16 cellular contexts compared by ENCODE assay signal in genomic region chr6:35178932-35179832, GRCh38. TPM values are rescaled to one million over a fixed set of nuclear protein-coding genes. Genes with fewer than 3 reads are reported as not detected.
A peak's percentile ranks its signal among the peaks of the same experiment; 100 is the strongest.
DNase-seq lines count a peak whose midpoint lies in the region; ATAC-seq and TF ChIP-seq lines count a peak whose summit lies in the region.
"Had no signal": no experiment of that assay in that cellular context is flagged by ENCODE, and none has a peak within 500 bp of the region (broad histone marks: within the 10 kb centered on the region; RNA-seq: fewer than 3 reads in every experiment).

No MANE protein-coding gene starts in this region.

- no peak for TF ChIP-seq CTCF in cardiac muscle cell (IDR thresholded peaks at IDR 0.05; ENCODE audit: low read depth, low read length)
- no peak for TF ChIP-seq CTCF in left ventricle myocardium inferior (IDR thresholded peaks at IDR 0.05; ENCODE audit: borderline replicate concordance)
- no peak for TF ChIP-seq CTCF in lower lobe of right lung (IDR thresholded peaks at IDR 0.05)
- TF ChIP-seq CTCF in activated CD8-positive, alpha-beta T cell treated with anti-CD3 and anti-CD28 coated beads for 36 hours (IDR thresholded peaks at IDR 0.05), result no peak

- POLR2A ChIA-PET in activated CD8-positive, alpha-beta T cell treated with anti-CD3 and anti-CD28 coated beads for 36 hours (lab: Charles Lee), result interaction anchor here (0.5 kb wide), 1 partner anchor 455 kb away, joined by 5 read pairs; no protein-coding TSS in a partner anchor

- DNase-seq in cardiac muscle cell (ENCODE audit: low read depth in 1 of 2, low spot score in 1 of 2) (peak in 1 of 2 donors; percentile 34), left ventricle myocardium inferior (no peak), NCI-H69 (lab: John Stamatoyannopoulos, UW) (peak; percentile 62), lower lobe of right lung (no peak), SIG-M5 (lab: John Stamatoyannopoulos, UW) (no peak), HAP-1 (ENCODE audit: low spot score in 2 of 2) (no peak)
- no peak for DNase-seq in activated CD8-positive, alpha-beta T cell treated with anti-CD3 and anti-CD28 coated beads for 36 hours
- DNase-seq: ACHN; activated CD4-positive, alpha-beta T cell treated with anti-CD3 and anti-CD28 coated beads for 1 hour; anterior cingulate cortex; NCI-H1048; NCI-H226; posterior cingulate gyrus had no signal

- H3K4me1 Mint-ChIP-seq in activated CD8-positive, alpha-beta T cell treated with anti-CD3 and anti-CD28 coated beads for 36 hours (ENCODE audit: low read depth), result no peaks in the 10 kb centered on the region

- H3K27ac Mint-ChIP-seq in activated CD8-positive, alpha-beta T cell treated with anti-CD3 and anti-CD28 coated beads for 36 hours, result no peak overlapping the region

- no peaks in the 10 kb centered on the region for H3K9me3 Mint-ChIP-seq in activated CD8-positive, alpha-beta T cell treated with anti-CD3 and anti-CD28 coated beads for 36 hours

- peaks cover 13% of the 10 kb centered on the region for H3K27me3 Mint-ChIP-seq in activated CD8-positive, alpha-beta T cell treated with anti-CD3 and anti-CD28 coated beads for 36 hours

- H3K27me3 ChIP-seq in cardiac muscle cell (no peaks in the 10 kb centered on the region), left ventricle myocardium inferior (ENCODE audit: low read depth) (peaks cover 9% of the 10 kb centered on the region), lower lobe of right lung (ENCODE audit: low read depth) (peaks cover 11% of the 10 kb centered on the region), HAP-1 (ENCODE audit: low read depth) (no peaks in the 10 kb centered on the region)

- ATAC-seq in lower lobe of right lung (peak in 1 of 2 donors; percentile 6), HG02970 (IDR thresholded peaks at IDR 0.05; ENCODE audit: low FRiP score, unreplicated experiment) (no peak)
- no peak for ATAC-seq in activated CD8-positive, alpha-beta T cell treated with anti-CD3 and anti-CD28 coated beads for 36 hours

- no peak overlapping the region for H3K4me3 Mint-ChIP-seq in activated CD8-positive, alpha-beta T cell treated with anti-CD3 and anti-CD28 coated beads for 36 hours

- H3K36me3 Mint-ChIP-seq in activated CD8-positive, alpha-beta T cell treated with anti-CD3 and anti-CD28 coated beads for 36 hours (ENCODE audit: low read depth), result no peaks in the 10 kb centered on the region

- H3K36me3 ChIP-seq in cardiac muscle cell (no peaks in the 10 kb centered on the region), left ventricle myocardium inferior (no peaks in the 10 kb centered on the region), lower lobe of right lung (no peaks in the 10 kb centered on the region), HAP-1 (replicated peaks) (no peaks in the 10 kb centered on the region)

- in situ Hi-C loops in HAP-1 (cut with MboI; ENCODE audit: low sequenced_read_pairs), result no loop called here

- H3K27ac ChIP-seq in cardiac muscle cell, result peak overlapping the region; percentile 75
- no peak overlapping the region for H3K27ac ChIP-seq in left ventricle myocardium inferior (replicated peaks)
- peak overlapping the region; percentile 9 for H3K27ac ChIP-seq in lower lobe of right lung

- H3K4me1 ChIP-seq in cardiac muscle cell (ENCODE audit: low read depth), result peaks cover 50% of the 10 kb centered on the region
- H3K4me1 ChIP-seq in left ventricle myocardium inferior, result peaks cover 47% of the 10 kb centered on the region
- H3K4me1 ChIP-seq in lower lobe of right lung, result peaks cover 29% of the 10 kb centered on the region
- no peaks in the 10 kb centered on the region for H3K4me1 ChIP-seq in HAP-1

- H3K9me3 ChIP-seq in cardiac muscle cell (ENCODE audit: low read depth) (no peaks in the 10 kb centered on the region), left ventricle myocardium inferior (replicated peaks) (no peaks in the 10 kb centered on the region), lower lobe of right lung (no peaks in the 10 kb centered on the region), HAP-1 (no peaks in the 10 kb centered on the region)

- CTCF ChIA-PET in activated CD8-positive, alpha-beta T cell treated with anti-CD3 and anti-CD28 coated beads for 36 hours (lab: Charles Lee), result interaction anchor here (1.2 to 1.6 kb wide), 5 partner anchors 26 to 60 kb away, joined by 3 to 6 read pairs (median 3); no protein-coding TSS in a partner anchor

- intact Hi-C loops in left ventricle myocardium inferior (cut with micrococcal nuclease), result no loop called here
- intact Hi-C loops in lower lobe of right lung (cut with DNase I), result no loop called here
- intact Hi-C loops in activated CD8-positive, alpha-beta T cell treated with anti-CD3 and anti-CD28 coated beads for 36 hours (cut with micrococcal nuclease), result no loop called here

- no peak overlapping the region for H3K4me3 ChIP-seq in cardiac muscle cell
- H3K4me3 ChIP-seq in left ventricle myocardium inferior, result no peak overlapping the region
- no peak overlapping the region for H3K4me3 ChIP-seq in lower lobe of right lung
- H3K4me3 ChIP-seq in HAP-1, result no peak overlapping the region

RNA-seq across cellular contexts. Expression of gene SCUBE3, which starts 34.6 kb away (rescaled TPM):
- 74.9 and 78.7 TPM in 2 replicates for total RNA-seq in cardiac muscle cell
- 78.2 and 81.8 TPM in 2 replicates for polyA plus RNA-seq in cardiac muscle cell
- total RNA-seq in left ventricle myocardium inferior, result 8.8 TPM
- 0.56 TPM for total RNA-seq in lower lobe of right lung
- not detected for total RNA-seq in activated CD8-positive, alpha-beta T cell treated with anti-CD3 and anti-CD28 coated beads for 36 hours

RNA-seq across cellular contexts. Expression of gene TCP11, which starts 38.0 kb away (rescaled TPM):
- total RNA-seq in cardiac muscle cell, result 0.27 TPM in 1 of 2 replicates, not detected in the other
- polyA plus RNA-seq in cardiac muscle cell, result 0.54 TPM in 1 of 2 replicates, not detected in the other
- not detected for total RNA-seq in left ventricle myocardium inferior
- not detected for total RNA-seq in lower lobe of right lung
- total RNA-seq in activated CD8-positive, alpha-beta T cell treated with anti-CD3 and anti-CD28 coated beads for 36 hours, result not detected
- total RNA-seq: HT1080, mesenteric fat pad had no signal
